Comparison of ENCODE assay signal across 8 cellular contexts in genomic region chr4:122731676-122732075, GRCh38. TPM values are rescaled to one million over a fixed set of nuclear protein-coding genes. Genes with fewer than 3 reads are reported as not detected.
DNase-seq lines count a peak whose midpoint lies in the region; ATAC-seq and TF ChIP-seq lines count a peak whose summit lies in the region.

No MANE protein-coding gene starts in this region.

- H2AFZ ChIP-seq in SK-N-SH (ENCODE audit: low read depth) (peak overlapping the region; percentile 84), hepatocyte (peak overlapping the region; percentile 43)

- POLR2A ChIA-PET in SK-N-SH (lab: Yijun Ruan, JAX) = interaction anchor here (1.6 kb wide), 1 partner anchor 191 kb away, joined by 5 read pairs; the partner anchor contains the start of gene NUDT6

- peak overlapping the region; percentile 67 to 72 for H3K27ac ChIP-seq in SK-N-SH (ENCODE audit: low read depth in 2 of 2, low read length in 1 of 2)
- peak overlapping the region; percentile 28 for H3K27ac ChIP-seq in VCaP
- H3K27ac ChIP-seq in hepatocyte = no peak overlapping the region
- H3K27ac ChIP-seq in spleen = peak overlapping the region in 6 of 8 donors; percentile 6 to 89 (median 88)

- intact Hi-C loops in spleen (cut with DNase I; ENCODE audit: low total_unique reads) = no loop called here

- WGBS in SK-N-SH (ENCODE audit: low lambda C conversion rate) = 24% methylated on average over 2 of the region's 2 CpGs
- 75% methylated on average over 2 of the region's 2 CpGs for WGBS in hepatocyte (ENCODE audit: low lambda C conversion rate, missing lambda C conversion rate)
- 62 to 74% (median 65%) methylated on average over 2 of the region's 2 CpGs for WGBS in spleen, 5 donors

- H3K4me1 ChIP-seq in SK-N-SH (ENCODE audit: control insufficient read depth in 1 of 2, insufficient read depth in 2 of 2, low read depth in 1 of 2, low read length in 1 of 2) (peaks cover 0 to 8% of the 10 kb centered on the region in 2 experiments; a peak in 3 of 4 replicates), hepatocyte (ENCODE audit: insufficient read depth) (peaks cover 11% of the 10 kb centered on the region), spleen (peaks cover 0 to 25% (median 12%) of the 10 kb centered on the region in 6 donors), BE2C (peaks cover 3% of the 10 kb centered on the region; the same call in 1 of the 2 replicates)

- H3K79me2 ChIP-seq in SK-N-SH (ENCODE audit: insufficient read depth) (peaks cover 24% of the 10 kb centered on the region), hepatocyte (peaks cover 15% of the 10 kb centered on the region)

- DNase-seq in SK-N-SH (no peak), hepatocyte (ENCODE audit: low spot score) (no peak), spleen (no peak), SW480 (ENCODE audit: low spot score) (no peak), BE2C (no peak)

- H3K4me3 ChIP-seq in SK-N-SH (ENCODE audit: low read depth in 2 of 2, low read length in 1 of 2) (peak overlapping the region; percentile 42 to 52; a peak in 3 of 4 replicates), hepatocyte (no peak overlapping the region), spleen (peak overlapping the region in 3 of 8 donors; percentile 68 to 91 (median 85)), BE2C (ENCODE audit: low read depth, low read length) (no peak overlapping the region)

- H3K9me2 ChIP-seq in SK-N-SH (no peaks in the 10 kb centered on the region), hepatocyte (replicated peaks; ENCODE audit: insufficient read depth) (no peaks in the 10 kb centered on the region)

- no peaks in the 10 kb centered on the region for H4K20me1 ChIP-seq in SK-N-SH (ENCODE audit: insufficient read depth)
- H4K20me1 ChIP-seq in hepatocyte (ENCODE audit: insufficient read depth, poor library complexity, severe bottlenecking) = no peaks in the 10 kb centered on the region

- TF ChIP-seq POLR2A in spleen (IDR thresholded peaks at IDR 0.05) = no peak

- H3F3A ChIP-seq in SK-N-SH (replicated peaks; ENCODE audit: insufficient read depth) = peaks cover 5% of the 10 kb centered on the region

- H3K9ac ChIP-seq in SK-N-SH = peak overlapping the region; percentile 65; the same call in 1 of the 2 replicates

- H3K27me3 ChIP-seq in SK-N-SH (ENCODE audit: insufficient read depth) = no peaks in the 10 kb centered on the region
- H3K27me3 ChIP-seq in hepatocyte = no peaks in the 10 kb centered on the region
- H3K27me3 ChIP-seq in spleen (replicated peaks in 1 of 7) = no peaks in the 10 kb centered on the region
- H3K27me3 ChIP-seq in BE2C = no peaks in the 10 kb centered on the region

- no peak for TF ChIP-seq RAD21 in SK-N-SH (IDR thresholded peaks at IDR 0.05; ENCODE audit: low read length)

- CTCF ChIA-PET in SK-N-SH (lab: Yijun Ruan, JAX) = interaction anchor here (0.7 to 3.0 kb wide), 7 partner anchors 15 to 182 kb away, joined by 3 to 13 read pairs (median 7); no protein-coding TSS in a partner anchor

- no peak for ATAC-seq in SK-N-SH treated with all-trans-retinoic acid at 6 μM for 48 hours
- no peak for ATAC-seq in GM18511 (IDR thresholded peaks at IDR 0.05; ENCODE audit: unreplicated experiment)

- TF ChIP-seq EP300 in SK-N-SH (IDR thresholded peaks at IDR 0.05; ENCODE audit: borderline replicate concordance in 1 of 2, low read depth in 1 of 2, low read length in 1 of 2) = no peak

- TF ChIP-seq CTCF in SK-N-SH (IDR thresholded peaks at IDR 0.05) (no peak), VCaP (conservative IDR thresholded peaks at IDR 0.05) (no peak), hepatocyte (IDR thresholded peaks at IDR 0.05; ENCODE audit: poor library complexity) (no peak), spleen (IDR thresholded peaks at IDR 0.05 in 8 of 11, conservative IDR thresholded peaks at IDR 0.05 in 3 of 11) (no peak), BE2C (IDR thresholded peaks at IDR 0.05; ENCODE audit: low read depth, low read length) (no peak)

- H3K36me3 ChIP-seq in SK-N-SH (replicated peaks in 1 of 2; ENCODE audit: control insufficient read depth in 1 of 2, insufficient read depth in 2 of 2, low read length in 1 of 2) = no peaks in the 10 kb centered on the region
- H3K36me3 ChIP-seq in hepatocyte (replicated peaks; ENCODE audit: insufficient read depth, low read depth) = no peaks in the 10 kb centered on the region
- H3K36me3 ChIP-seq in spleen = no peaks in the 10 kb centered on the region
- no peaks in the 10 kb centered on the region for H3K36me3 ChIP-seq in BE2C

- H3K4me2 ChIP-seq in SK-N-SH (peak overlapping the region; percentile 57; the same call in 1 of the 2 replicates), hepatocyte (peak overlapping the region; percentile 64)

- H3K9me3 ChIP-seq in SK-N-SH (no peaks in the 10 kb centered on the region), hepatocyte (ENCODE audit: low read depth) (no peaks in the 10 kb centered on the region), spleen (no peaks in the 10 kb centered on the region), BE2C (no peaks in the 10 kb centered on the region)

TF ChIP-seq in SK-N-SH, 30 proteins besides CTCF, POLR2A, EP300 and RAD21 (continues in another document):
- no peak for TF ChIP-seq CHD2 (IDR thresholded peaks at IDR 0.05; ENCODE audit: low read length, partially characterized antibody)
- TF ChIP-seq MAX (IDR thresholded peaks at IDR 0.05; ENCODE audit: low read depth) = no peak
- no peak for TF ChIP-seq SIN3A (IDR thresholded peaks at IDR 0.05; ENCODE audit: borderline replicate concordance, low read depth, low read length)
- TF ChIP-seq REST (IDR thresholded peaks at IDR 0.05; ENCODE audit: low read depth, low read length) = no peak

TF ChIP-seq in SK-N-SH treated with all-trans-retinoic acid at 6 μM for 48 hours, 23 proteins besides CTCF, POLR2A, EP300 and RAD21:
- TF ChIP-seq BACH2 (CRISPR knock-in tag; IDR thresholded peaks at IDR 0.05; ENCODE audit: borderline replicate concordance) = no peak
- TF ChIP-seq ZC3H10 (CRISPR knock-in tag; IDR thresholded peaks at IDR 0.05) = no peak
- no peak for TF ChIP-seq CSRNP3 (CRISPR knock-in tag; IDR thresholded peaks at IDR 0.05)
- no peak for TF ChIP-seq ISL1 (CRISPR knock-in tag; IDR thresholded peaks at IDR 0.05)
- TF ChIP-seq PPARA (CRISPR knock-in tag; IDR thresholded peaks at IDR 0.05; ENCODE audit: borderline replicate concordance) = no peak

RNA-seq across cellular contexts. Expression of gene BBS12, which starts 0.8 kb away (rescaled TPM):
- polyA plus RNA-seq in SK-N-SH (2012; rRNA removed) = 1.5 and 2.1 TPM in 2 replicates
- polyA plus RNA-seq in SK-N-SH (2012; cell fraction: cytosol; rRNA removed) = 2.4 and 2.6 TPM in 2 replicates
- 0.62 and 1.2 TPM in 2 replicates for polyA plus RNA-seq in SK-N-SH (2012; cell fraction: nucleus; rRNA removed)
- 3.9 and 4.7 TPM in 2 replicates for total RNA-seq in hepatocyte
- polyA plus RNA-seq in hepatocyte = 3.0 and 4.3 TPM in 2 replicates
- total RNA-seq in spleen = 1 to 10 TPM; 2.1 to 4.4 (median 3.0) TPM
- polyA plus RNA-seq in spleen = 1 to 10 TPM in 2 of 3 donors, under 1 TPM in 1; 0.91 to 1.4 (median 1.3) TPM
- polyA plus RNA-seq in BE2C (2012; ENCODE audit: insufficient read depth, insufficient read length, low read depth) = 0.22 TPM

Comparison
In these comparisons a context has a peak if more than half of its experiments do, and no peak if none do; other contexts are left out.
1. H3K4me3 ChIP-seq: peak in SK-N-SH (2 of 2); none in hepatocyte (single experiment) and BE2C (single experiment).